Comparison of ENCODE assay signal across 8 cellular contexts in genomic region chr12:3073438-3074255, GRCh38. TPM values are rescaled to one million over a fixed set of nuclear protein-coding genes. Genes with fewer than 3 reads are reported as not detected.
A peak's percentile ranks its signal among the peaks of the same experiment; 100 is the strongest.
DNase-seq lines count a peak whose midpoint lies in the region; ATAC-seq and TF ChIP-seq lines count a peak whose summit lies in the region.

No MANE protein-coding gene starts in this region.

- DNase-seq in DMS79 treated with DMSO at 0.1 percent for 48 hours (lab: John Stamatoyannopoulos, UW) = peak; percentile 69
- DNase-seq in NCI-H774 (lab: John Stamatoyannopoulos, UW) = peak; percentile 82
- peak; percentile 89 for DNase-seq in activated CD8-positive, alpha-beta T cell treated with anti-CD3 and anti-CD28 coated beads for 36 hours
- peak; percentile 74 for DNase-seq in effector CD4-positive, alpha-beta T cell
- peak; percentile 82 for DNase-seq in medulla oblongata (ENCODE audit: extremely low spot score)
- peak; percentile 79 for DNase-seq in stimulated activated CD8-positive, alpha-beta memory T cell treated with anti-CD3 and anti-CD28 coated beads, Interleukin-15, amount 100 ng/mL, for 1 hour (ENCODE audit: low read depth)

- POLR2A ChIA-PET in activated CD8-positive, alpha-beta T cell treated with anti-CD3 and anti-CD28 coated beads for 36 hours (lab: Charles Lee) = interaction anchor here (0.6 kb wide), 1 partner anchor 776 kb away, joined by 3 read pairs; no protein-coding TSS in a partner anchor

- ATAC-seq in HG03159 (IDR thresholded peaks at IDR 0.05; ENCODE audit: unreplicated experiment) = peak; percentile 61
- peak; percentile 65 for ATAC-seq in activated CD8-positive, alpha-beta T cell treated with anti-CD3 and anti-CD28 coated beads for 36 hours
- ATAC-seq in HG03521 (IDR thresholded peaks at IDR 0.05; ENCODE audit: unreplicated experiment) = no peak

- intact Hi-C loops in activated CD8-positive, alpha-beta T cell treated with anti-CD3 and anti-CD28 coated beads for 36 hours (cut with micrococcal nuclease) = loop anchor here (5.0 kb wide), 1 partner anchor 129 kb away; no protein-coding TSS in a partner anchor

- CTCF ChIA-PET in activated CD8-positive, alpha-beta T cell treated with anti-CD3 and anti-CD28 coated beads for 36 hours (lab: Charles Lee) = interaction anchor here (0.6 to 7.0 kb wide), 32 partner anchors 9 to 278 kb away, joined by 3 to 64 read pairs (median 3); no protein-coding TSS in a partner anchor

- H3K4me3 Mint-ChIP-seq in activated CD8-positive, alpha-beta T cell treated with anti-CD3 and anti-CD28 coated beads for 36 hours = no peak overlapping the region

- no peaks in the 10 kb centered on the region for H3K36me3 Mint-ChIP-seq in activated CD8-positive, alpha-beta T cell treated with anti-CD3 and anti-CD28 coated beads for 36 hours (ENCODE audit: low read depth)

- no peak overlapping the region for H3K27ac Mint-ChIP-seq in activated CD8-positive, alpha-beta T cell treated with anti-CD3 and anti-CD28 coated beads for 36 hours

- H3K4me1 Mint-ChIP-seq in activated CD8-positive, alpha-beta T cell treated with anti-CD3 and anti-CD28 coated beads for 36 hours (ENCODE audit: low read depth) = peaks cover 6% of the 10 kb centered on the region

- TF ChIP-seq CTCF in activated CD8-positive, alpha-beta T cell treated with anti-CD3 and anti-CD28 coated beads for 36 hours (IDR thresholded peaks at IDR 0.05) = peak; percentile 98

- H3K27me3 Mint-ChIP-seq in activated CD8-positive, alpha-beta T cell treated with anti-CD3 and anti-CD28 coated beads for 36 hours = peaks cover 18% of the 10 kb centered on the region

- no peaks in the 10 kb centered on the region for H3K9me3 Mint-ChIP-seq in activated CD8-positive, alpha-beta T cell treated with anti-CD3 and anti-CD28 coated beads for 36 hours

RNA-seq across cellular contexts. Expression of gene TSPAN9, which starts 3.5 kb away (rescaled TPM):
- under 1 TPM in 1 of 2 experiments, not detected in 1; 0.07 TPM for total RNA-seq in activated CD8-positive, alpha-beta T cell treated with anti-CD3 and anti-CD28 coated beads for 36 hours
